ENCODE assay signal across 14 cellular contexts in genomic region chr16:72850863-72851262, GRCh38.
DNase-seq lines count a peak whose midpoint lies in the region; ATAC-seq and TF ChIP-seq lines count a peak whose summit lies in the region.
"Had no signal": no experiment of that assay in that cellular context is flagged by ENCODE, and none has a peak within 500 bp of the region (broad histone marks: within the 10 kb centered on the region; RNA-seq: fewer than 3 reads in every experiment).

No MANE protein-coding gene starts in this region.

- TF ChIP-seq POLR2A in esophagus squamous epithelium (IDR thresholded peaks at IDR 0.05), result no peak
- no peak for TF ChIP-seq POLR2A in uterus (IDR thresholded peaks at IDR 0.05)
- TF ChIP-seq POLR2A in tibial nerve (IDR thresholded peaks at IDR 0.05), result no peak

- intact Hi-C loops in esophagus squamous epithelium (cut with DNase I), result no loop called here
- intact Hi-C loops in uterus (cut with DNase I; ENCODE audit: low total_unique reads), result no loop called here

- no peak for TF ChIP-seq CTCF in esophagus squamous epithelium (IDR thresholded peaks at IDR 0.05)
- no peak for TF ChIP-seq CTCF in uterus (IDR thresholded peaks at IDR 0.05)
- no peak for TF ChIP-seq CTCF in tibial nerve (IDR thresholded peaks at IDR 0.05)

- H3K4me1 ChIP-seq in esophagus squamous epithelium (peaks cover 11 to 49% (median 15%) of the 10 kb centered on the region in 3 donors), muscle layer of colon (ENCODE audit: insufficient read depth, low read length) (peaks cover 31% of the 10 kb centered on the region), uterus (peaks cover 0 to 11% of the 10 kb centered on the region in 2 donors), tibial nerve (peaks cover 0 to 67% (median 20%) of the 10 kb centered on the region in 4 donors)

- 66 to 73% methylated on average over 6 of the region's 6 CpGs for WGBS in esophagus squamous epithelium, 2 donors
- WGBS in tibial nerve, 2 donors, result 28 to 38% methylated on average over 6 of the region's 6 CpGs

- no peak overlapping the region for H3K9ac ChIP-seq in muscle layer of colon (ENCODE audit: low read length)
- H3K9ac ChIP-seq: KMS-11 had no signal

- H3K4me3 ChIP-seq in esophagus squamous epithelium (no peak overlapping the region), muscle layer of colon (ENCODE audit: low read depth in 1 of 2, low read length in 2 of 2) (no peak overlapping the region), uterus (no peak overlapping the region), tibial nerve (no peak overlapping the region), H7 (ENCODE audit: insufficient read depth, low read depth, low read length) (no peak overlapping the region)

- H3K27ac ChIP-seq in esophagus squamous epithelium, result peak overlapping the region in 3 of 4 donors; percentile 49 to 67 (median 53)
- peak overlapping the region; percentile 56 for H3K27ac ChIP-seq in muscle layer of colon (ENCODE audit: low read depth, low read length)
- H3K27ac ChIP-seq in uterus, result peak overlapping the region; percentile 64 to 78
- peak overlapping the region in 2 of 4 donors; percentile 70 to 79 for H3K27ac ChIP-seq in tibial nerve
- H3K27ac ChIP-seq: KMS-11 had no signal

- no peaks in the 10 kb centered on the region for H3K36me3 ChIP-seq in esophagus squamous epithelium
- no peaks in the 10 kb centered on the region for H3K36me3 ChIP-seq in muscle layer of colon (ENCODE audit: insufficient read depth, low read length)
- no peaks in the 10 kb centered on the region for H3K36me3 ChIP-seq in uterus
- H3K36me3 ChIP-seq in tibial nerve, result no peaks in the 10 kb centered on the region
- no peaks in the 10 kb centered on the region for H3K36me3 ChIP-seq in H7 (replicated peaks; ENCODE audit: control insufficient read depth, insufficient read depth, low read length)

- peak in 1 of 2 donors; percentile 33 for TF ChIP-seq EP300 in tibial nerve (IDR thresholded peaks at IDR 0.05)

- DNase-seq in LHCN-M2 (ENCODE audit: low read depth) (peak; percentile 40), esophagus squamous epithelium (lab: John Stamatoyannopoulos, UW) (no peak), uterus (peak; percentile 36 to 44), tibial nerve (ENCODE audit: low spot score in 2 of 2) (no peak), H7 (no peak)
- DNase-seq: activated CD8-positive, alpha-beta memory T cell treated with anti-CD3 and anti-CD28 coated beads, Interleukin-2, amount 10 ng/mL, durations not matched to agents 7 days and 5 days; head of caudate nucleus; midbrain; NCI-H748 treated with DMSO at 0.1 percent for 48 hours; SHP77 treated with DMSO at 0.1 percent for 48 hours; stimulated activated naive CD8-positive, alpha-beta T cell treated with anti-CD3 and anti-CD28 coated beads, Interleukin-15, amount 100 ng/mL, for 72 hours had no signal

- H3K27me3 ChIP-seq in esophagus squamous epithelium (no peaks in the 10 kb centered on the region), muscle layer of colon (ENCODE audit: control insufficient read depth in 1 of 2, insufficient read depth in 2 of 2, low read length in 2 of 2) (no peaks in the 10 kb centered on the region), uterus (no peaks in the 10 kb centered on the region), tibial nerve (no peaks in the 10 kb centered on the region), H7 (ENCODE audit: control insufficient read depth, insufficient read depth, low read length) (no peaks in the 10 kb centered on the region)

- no peak for ATAC-seq in HG02678 (IDR thresholded peaks at IDR 0.05; ENCODE audit: unreplicated experiment)
- ATAC-seq: activated CD8-positive, alpha-beta memory T cell treated with anti-CD3 and anti-CD28 coated beads, Interleukin-2, amount 10 ng/mL, durations not matched to agents 7 days and 5 days; stimulated activated naive CD8-positive, alpha-beta T cell treated with anti-CD3 and anti-CD28 coated beads, Interleukin-15, amount 100 ng/mL, for 72 hours had no signal

- no peaks in the 10 kb centered on the region for H3K9me3 ChIP-seq in esophagus squamous epithelium
- no peaks in the 10 kb centered on the region for H3K9me3 ChIP-seq in muscle layer of colon (ENCODE audit: low read length)
- no peaks in the 10 kb centered on the region for H3K9me3 ChIP-seq in uterus
- H3K9me3 ChIP-seq in tibial nerve, result no peaks in the 10 kb centered on the region

Comparison
In these comparisons a context has a peak if more than half of its experiments do, and no peak if none do; other contexts are left out.
1. DNase-seq: peak in LHCN-M2 (single experiment) and uterus (2 of 2); none in esophagus squamous epithelium (single experiment), tibial nerve (0 of 2) and H7 (single experiment).